Comparison of ENCODE assay signal across 9 cellular contexts in the genomic region with DNA sequence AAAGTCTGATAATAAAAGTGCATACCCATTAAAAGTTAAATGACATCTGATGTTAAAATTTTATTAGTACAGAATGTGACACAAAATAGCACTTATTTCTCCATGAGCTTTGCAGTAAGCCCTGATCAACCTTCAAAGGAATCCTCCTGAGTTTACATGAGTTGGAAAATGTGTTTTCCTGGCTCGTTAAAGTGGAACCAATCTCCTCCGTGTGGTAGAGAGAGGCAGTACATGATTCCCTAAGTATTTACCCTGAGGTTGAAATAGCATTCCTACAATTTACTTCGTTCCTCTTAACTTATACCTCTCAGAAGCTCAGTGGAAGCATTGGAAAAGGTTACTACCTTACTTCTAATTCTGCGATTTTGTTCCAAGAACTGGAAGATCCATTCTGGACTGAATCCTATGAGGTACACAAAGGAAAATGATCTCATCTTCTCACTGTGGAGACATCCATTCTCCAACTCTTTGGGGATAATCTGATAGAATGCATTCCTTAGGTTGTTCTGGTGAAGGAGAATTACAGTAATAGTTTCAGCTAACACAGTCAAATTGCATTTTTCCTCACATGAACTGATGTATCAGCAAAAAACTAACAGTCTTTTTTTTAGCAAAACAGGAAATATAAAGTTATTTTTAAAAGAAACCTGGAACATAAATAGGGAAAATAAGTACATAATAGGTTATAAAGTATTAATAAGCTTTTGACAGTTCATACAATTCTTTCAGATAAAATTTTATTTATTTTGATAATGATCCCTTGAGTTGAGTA.
DNase-seq lines count a peak whose midpoint lies in the region; ATAC-seq and TF ChIP-seq lines count a peak whose summit lies in the region.
"Had no signal": no experiment of that assay in that cellular context is flagged by ENCODE, and none has a peak within 500 bp of the region (broad histone marks: within the 10 kb centered on the region; RNA-seq: fewer than 3 reads in every experiment).

No MANE protein-coding gene starts in this region.

- H3K36me3 ChIP-seq in colonic mucosa: no peaks in the 10 kb centered on the region
- H3K36me3 ChIP-seq: suprapubic skin had no signal

- H3K27ac ChIP-seq in colonic mucosa: no peak overlapping the region
- H3K27ac ChIP-seq: suprapubic skin had no signal

- TF ChIP-seq CTCF in colonic mucosa (IDR thresholded peaks at IDR 0.05): peak; percentile 25

- H3K27me3 ChIP-seq in colonic mucosa: no peaks in the 10 kb centered on the region
- H3K27me3 ChIP-seq: suprapubic skin had no signal

- no peak overlapping the region for H3K4me3 ChIP-seq in colonic mucosa
- H3K4me3 ChIP-seq: suprapubic skin had no signal

- H3K4me1 ChIP-seq in colonic mucosa: no peaks in the 10 kb centered on the region
- H3K4me1 ChIP-seq: suprapubic skin had no signal

- no peak for ATAC-seq in GM21737 (IDR thresholded peaks at IDR 0.05; ENCODE audit: unreplicated experiment)

- H3K9ac ChIP-seq in colonic mucosa (ENCODE audit: low read depth in 2 of 2, low read length in 2 of 2): no peak overlapping the region

- peak; percentile 88 for DNase-seq in DMS53 (lab: John Stamatoyannopoulos, UW)
- peak; percentile 6 for DNase-seq in NCI-H1694 (lab: John Stamatoyannopoulos, UW)
- no peak for DNase-seq in colonic mucosa
- peak; percentile 12 for DNase-seq in myocyte (ENCODE audit: low read depth)
- DNase-seq in DMS79 treated with DMSO at 0.1 percent for 48 hours (lab: John Stamatoyannopoulos, UW): no peak
- DNase-seq in activated CD8-positive, alpha-beta memory T cell treated with anti-CD3 and anti-CD28 coated beads, Interleukin-2, amount 50 U/mL, for 48 hours: no peak
- DNase-seq in activated T-cell treated with anti-CD3 and anti-CD28 coated beads for 4 hours: no peak

- intact Hi-C loops in colonic mucosa (cut with DNase I): no loop called here

- H3K9me3 ChIP-seq in colonic mucosa: no peaks in the 10 kb centered on the region
- H3K9me3 ChIP-seq: suprapubic skin had no signal

Comparison
In these comparisons a context has a peak if more than half of its experiments do, and no peak if none do; other contexts are left out.
1. DNase-seq: peak in DMS53 (single experiment), NCI-H1694 (single experiment) and myocyte (single experiment); none in colonic mucosa (single experiment), DMS79 treated with DMSO at 0.1 percent for 48 hours (single experiment), activated CD8-positive, alpha-beta memory T cell treated with anti-CD3 and anti-CD28 coated beads, Interleukin-2, amount 50 U/mL, for 48 hours (single experiment) and activated T-cell treated with anti-CD3 and anti-CD28 coated beads for 4 hours (single experiment).